Comparison of ENCODE assay signal across 27 cellular contexts in the genomic region with DNA sequence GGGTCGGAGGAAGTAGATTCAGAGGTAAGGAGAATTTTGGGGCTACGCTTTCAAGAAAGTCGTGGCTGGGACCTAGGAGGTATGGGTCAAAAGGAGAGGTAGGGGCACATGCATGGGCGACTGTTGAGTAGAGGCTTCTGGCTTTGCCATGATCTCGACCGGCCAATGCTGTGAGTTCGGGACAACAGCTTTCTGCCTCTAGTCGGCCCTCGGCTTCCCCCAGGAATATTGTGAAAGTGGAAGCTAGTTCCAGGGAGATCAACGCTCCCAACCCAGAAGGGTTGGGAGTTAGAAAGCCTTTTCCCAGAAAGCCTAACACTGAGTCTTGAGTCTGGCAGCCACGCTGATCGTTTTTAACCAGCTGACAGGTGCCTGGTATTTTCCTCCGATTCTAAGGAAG.
"Had no signal": no experiment of that assay in that cellular context is flagged by ENCODE, and none has a peak within 500 bp of the region (broad histone marks: within the 10 kb centered on the region; RNA-seq: fewer than 3 reads in every experiment).

No MANE protein-coding gene starts in this region.

- H3K4me1 Mint-ChIP-seq: stimulated activated memory B cell treated with anti-CD40 and anti-IgM and Interleukin-4, amounts not matched to agents 10 μg/mL and 1 μg/mL and 100 μg/mL, for 72 hours; stimulated activated naive CD8-positive, alpha-beta T cell treated with anti-CD3 and anti-CD28 coated beads, Interleukin-15, amount 100 ng/mL, for 72 hours had no signal

- ATAC-seq: stimulated activated effector memory CD8-positive, alpha-beta T cell treated with anti-CD3 and anti-CD28 coated beads, Interleukin-12 subunit alpha, Interleukin-12 subunit beta, amount 100 ng/mL, for 72 hours; stimulated activated memory B cell treated with anti-CD40 and anti-IgM and Interleukin-4, amounts not matched to agents 10 μg/mL and 1 μg/mL and 100 μg/mL, for 72 hours; stimulated activated naive B cell treated with anti-CD40 and anti-IgM and Interleukin-4, amounts not matched to agents 10 μg/mL and 1 μg/mL and 100 μg/mL, for 72 hours; stimulated activated naive CD8-positive, alpha-beta T cell treated with anti-CD3 and anti-CD28 coated beads, Interleukin-15, amount 100 ng/mL, for 72 hours; stimulated activated naive CD8-positive, alpha-beta T cell treated with anti-CD3 and anti-CD28 coated beads, Interleukin-15, Interleukin-2, amounts not matched to agents 100 U/mL and 50 U/mL, for 24 hours; upper lobe of right lung had no signal

- DNase-seq: stimulated activated CD4-positive, alpha-beta T cell treated with anti-CD3 and anti-CD28 coated beads, Interleukin-2, amount 100 ng/mL, for 48 hours; stimulated activated CD4-positive, alpha-beta T cell treated with anti-CD3 and anti-CD28 coated beads, Interleukin-4, amount 100 ng/mL, for 1 hour; stimulated activated CD4-positive, alpha-beta T cell treated with anti-CD3 and anti-CD28 coated beads, Interleukin-4, amount 100 ng/mL, for 24 hours; stimulated activated CD4-positive, alpha-beta T cell treated with anti-CD3 and anti-CD28 coated beads, Interleukin-4, amount 100 ng/mL, for 4 hours; stimulated activated CD8-positive, alpha-beta memory T cell treated with anti-CD3 and anti-CD28 coated beads, Interleukin-4, amount 100 ng/mL, for 48 hours; stimulated activated naive B cell treated with anti-CD40 and anti-IgM and Interleukin-4, amounts not matched to agents 10 μg/mL and 1 μg/mL and 100 μg/mL, for 72 hours; stimulated activated naive CD4-positive, alpha-beta T cell treated with Interleukin-2 at 50 U/mL for 16 hours; stimulated activated naive CD8-positive, alpha-beta T cell treated with anti-CD3 and anti-CD28 coated beads, Interleukin-15, amount 100 ng/mL, for 72 hours; stimulated activated naive CD8-positive, alpha-beta T cell treated with anti-CD3 and anti-CD28 coated beads, Interleukin-15, Interleukin-2, amounts not matched to agents 100 U/mL and 50 U/mL, for 24 hours; stomach; substantia nigra; testis; thyroid gland; tibial artery; transverse colon; trophoblast cell; upper lobe of left lung; upper lobe of right lung; uterus had no signal

- H3K27ac ChIP-seq: stomach, suprapubic skin, testis, thoracic aorta, thyroid gland, tibial artery, tibial nerve, transverse colon, upper lobe of left lung, upper lobe of right lung, uterus, vagina had no signal

- H3K27ac Mint-ChIP-seq: stimulated activated effector memory CD8-positive, alpha-beta T cell treated with anti-CD3 and anti-CD28 coated beads, Interleukin-12 subunit alpha, Interleukin-12 subunit beta, amount 100 ng/mL, for 72 hours; stimulated activated memory B cell treated with anti-CD40 and anti-IgM and Interleukin-4, amounts not matched to agents 10 μg/mL and 1 μg/mL and 100 μg/mL, for 72 hours; stimulated activated naive B cell treated with anti-CD40 and anti-IgM and Interleukin-4, amounts not matched to agents 10 μg/mL and 1 μg/mL and 100 μg/mL, for 72 hours; stimulated activated naive CD8-positive, alpha-beta T cell treated with anti-CD3 and anti-CD28 coated beads, Interleukin-15, amount 100 ng/mL, for 72 hours; stimulated activated naive CD8-positive, alpha-beta T cell treated with anti-CD3 and anti-CD28 coated beads, Interleukin-15, Interleukin-2, amounts not matched to agents 100 ng/mL and 50 ng/mL, for 24 hours; type B pancreatic cell had no signal

- H3K9me3 ChIP-seq: testis, thyroid gland had no signal

- H3K27me3 ChIP-seq: stomach, suprapubic skin, testis, thyroid gland, tibial artery, tibial nerve, transverse colon, upper lobe of left lung, upper lobe of right lung, uterus, vagina had no signal

- H3K4me1 ChIP-seq: stomach, suprapubic skin, testis, thyroid gland, tibial artery, tibial nerve, transverse colon, upper lobe of left lung, upper lobe of right lung, uterus, vagina had no signal

- H3K36me3 Mint-ChIP-seq: stimulated activated effector memory CD8-positive, alpha-beta T cell treated with anti-CD3 and anti-CD28 coated beads, Interleukin-12 subunit alpha, Interleukin-12 subunit beta, amount 100 ng/mL, for 72 hours had no signal

- H3K4me3 ChIP-seq: stomach, suprapubic skin, testis, thoracic aorta, thyroid gland, tibial artery, tibial nerve, transverse colon, upper lobe of left lung, upper lobe of right lung, uterus, vagina had no signal

- H3K27me3 Mint-ChIP-seq: stimulated activated memory B cell treated with anti-CD40 and anti-IgM and Interleukin-4, amounts not matched to agents 10 μg/mL and 1 μg/mL and 100 μg/mL, for 72 hours; stimulated activated naive B cell treated with anti-CD40 and anti-IgM and Interleukin-4, amounts not matched to agents 10 μg/mL and 1 μg/mL and 100 μg/mL, for 72 hours; stimulated activated naive CD8-positive, alpha-beta T cell treated with anti-CD3 and anti-CD28 coated beads, Interleukin-15, amount 100 ng/mL, for 72 hours; stimulated activated naive CD8-positive, alpha-beta T cell treated with anti-CD3 and anti-CD28 coated beads, Interleukin-15, Interleukin-2, amounts not matched to agents 100 ng/mL and 50 ng/mL, for 24 hours; type B pancreatic cell had no signal

- H3K36me3 ChIP-seq: thoracic aorta, thyroid gland, upper lobe of right lung, uterus had no signal

- H3K4me3 Mint-ChIP-seq: stimulated activated effector memory CD8-positive, alpha-beta T cell treated with anti-CD3 and anti-CD28 coated beads, Interleukin-12 subunit alpha, Interleukin-12 subunit beta, amount 100 ng/mL, for 72 hours; stimulated activated memory B cell treated with anti-CD40 and anti-IgM and Interleukin-4, amounts not matched to agents 10 μg/mL and 1 μg/mL and 100 μg/mL, for 72 hours; stimulated activated naive B cell treated with anti-CD40 and anti-IgM and Interleukin-4, amounts not matched to agents 10 μg/mL and 1 μg/mL and 100 μg/mL, for 72 hours; stimulated activated naive CD8-positive, alpha-beta T cell treated with anti-CD3 and anti-CD28 coated beads, Interleukin-15, amount 100 ng/mL, for 72 hours; stimulated activated naive CD8-positive, alpha-beta T cell treated with anti-CD3 and anti-CD28 coated beads, Interleukin-15, Interleukin-2, amounts not matched to agents 100 ng/mL and 50 ng/mL, for 24 hours; type B pancreatic cell had no signal
